In the genomic region with DNA sequence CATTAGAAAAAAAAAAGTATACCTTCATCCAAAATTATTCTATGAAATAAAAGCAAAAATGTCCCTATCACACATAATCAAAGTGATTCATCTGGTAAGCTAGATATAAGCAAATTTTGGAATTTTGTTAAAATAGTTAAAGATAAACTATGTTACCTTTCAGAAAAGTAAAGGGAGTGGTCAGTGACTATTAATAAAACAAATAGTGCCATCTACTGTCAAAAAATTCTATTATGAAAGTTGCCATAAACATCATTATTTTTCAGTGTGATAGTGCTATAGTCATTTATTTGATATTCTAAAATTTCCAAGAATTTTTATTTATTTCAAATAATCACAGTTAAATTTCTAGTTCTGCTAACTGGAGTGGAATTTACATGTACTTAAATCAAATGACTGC, we compare ENCODE assay signal across 1 cellular context.
TF ChIP-seq lines count a peak whose summit lies in the region.

No MANE protein-coding gene starts in this region.

TF ChIP-seq in SK-N-SH, 30 proteins besides CTCF, POLR2A, EP300 and RAD21:
- TF ChIP-seq, protein P1, sequence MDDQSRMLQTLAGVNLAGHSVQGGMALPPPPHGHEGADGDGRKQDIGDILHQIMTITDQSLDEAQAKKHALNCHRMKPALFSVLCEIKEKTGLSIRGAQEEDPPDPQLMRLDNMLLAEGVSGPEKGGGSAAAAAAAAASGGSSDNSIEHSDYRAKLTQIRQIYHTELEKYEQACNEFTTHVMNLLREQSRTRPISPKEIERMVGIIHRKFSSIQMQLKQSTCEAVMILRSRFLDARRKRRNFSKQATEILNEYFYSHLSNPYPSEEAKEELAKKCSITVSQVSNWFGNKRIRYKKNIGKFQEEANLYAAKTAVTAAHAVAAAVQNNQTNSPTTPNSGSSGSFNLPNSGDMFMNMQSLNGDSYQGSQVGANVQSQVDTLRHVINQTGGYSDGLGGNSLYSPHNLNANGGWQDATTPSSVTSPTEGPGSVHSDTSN (IDR thresholded peaks at IDR 0.05), result no peak
- TF ChIP-seq FOSL2 (IDR thresholded peaks at IDR 0.05; ENCODE audit: borderline replicate concordance, low read depth) (no peak), RXRA (IDR thresholded peaks at IDR 0.05; ENCODE audit: borderline replicate concordance, low read depth) (no peak), MXI1 (IDR thresholded peaks at IDR 0.05; ENCODE audit: low read depth, low read length) (no peak), GABPA (IDR thresholded peaks at IDR 0.05; ENCODE audit: low read depth) (no peak), NFIC (IDR thresholded peaks at IDR 0.05; ENCODE audit: borderline replicate concordance) (no peak), JUND (IDR thresholded peaks at IDR 0.05) (no peak)
- TF ChIP-seq, protein P2, sequence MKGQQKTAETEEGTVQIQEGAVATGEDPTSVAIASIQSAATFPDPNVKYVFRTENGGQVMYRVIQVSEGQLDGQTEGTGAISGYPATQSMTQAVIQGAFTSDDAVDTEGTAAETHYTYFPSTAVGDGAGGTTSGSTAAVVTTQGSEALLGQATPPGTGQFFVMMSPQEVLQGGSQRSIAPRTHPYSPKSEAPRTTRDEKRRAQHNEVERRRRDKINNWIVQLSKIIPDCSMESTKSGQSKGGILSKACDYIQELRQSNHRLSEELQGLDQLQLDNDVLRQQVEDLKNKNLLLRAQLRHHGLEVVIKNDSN (IDR thresholded peaks at IDR 0.05; ENCODE audit: borderline replicate concordance, low read depth), result no peak
